In the genomic region with DNA sequence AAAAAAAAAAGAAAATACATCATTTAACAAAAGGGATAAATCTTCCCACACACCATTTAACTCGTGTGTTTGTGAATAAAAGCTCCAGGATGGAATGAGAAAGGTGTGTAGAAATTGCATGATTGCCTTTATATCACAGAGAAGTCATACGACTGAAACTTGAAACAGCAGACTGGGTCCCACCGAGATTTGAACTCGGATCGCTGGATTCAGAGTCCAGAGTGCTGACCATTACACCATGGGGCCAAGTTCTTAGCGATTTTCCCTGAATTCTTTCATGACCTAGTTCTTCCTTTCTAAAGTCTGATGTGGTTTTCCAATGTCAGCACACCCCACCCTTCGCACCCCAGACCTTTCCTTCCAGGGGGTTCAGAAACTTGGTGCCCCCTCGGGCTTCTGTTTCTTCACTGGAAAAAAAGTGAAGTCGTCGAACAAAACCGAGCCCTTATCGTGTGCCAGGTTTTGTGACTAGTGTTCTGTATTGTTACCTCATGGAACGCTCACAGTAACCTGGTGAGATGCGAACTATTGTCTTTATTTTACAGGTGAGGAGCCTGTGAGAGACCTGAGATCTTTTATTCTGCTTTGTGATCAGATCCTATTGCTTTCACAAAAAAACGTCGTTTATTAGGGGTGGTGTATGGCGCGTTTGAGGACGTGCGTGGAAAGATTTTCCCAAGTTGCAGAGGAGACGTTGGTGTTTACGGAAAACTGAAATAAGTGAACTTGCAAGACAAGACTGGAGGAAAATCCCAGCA, we compare ENCODE assay signal across 1 cellular context.
TF ChIP-seq lines count a peak whose summit lies in the region.

No MANE protein-coding gene starts in this region.

TF ChIP-seq in K562, 482 proteins besides CTCF, POLR2A, EP300 and RAD21 (continued from another document and continues in another):
- TF ChIP-seq TRIM24 (IDR thresholded peaks at IDR 0.05) (peak in 1 of 2 experiments; percentile 68; a peak in 1 of 4 replicates), NFATC3 (IDR thresholded peaks at IDR 0.05) (0 out of 2 replicates have a peak, but pooled peaks have one; percentile 21), TRIM28 (IDR thresholded peaks at IDR 0.05) (peak; percentile 17; the same call in 1 of the 2 replicates), TOE1 (IDR thresholded peaks at IDR 0.05; ENCODE audit: borderline replicate concordance) (peak; percentile 44; the same call in 1 of the 2 replicates), TOE1 (CRISPR knock-in tag; IDR thresholded peaks at IDR 0.05; ENCODE audit: borderline replicate concordance, low read depth) (no peak), RB1 (IDR thresholded peaks at IDR 0.05; ENCODE audit: low read depth) (peak; percentile 61; the same call in 1 of the 2 replicates), NCOA2 (IDR thresholded peaks at IDR 0.05; ENCODE audit: partially characterized antibody in 2 of 2) (peak in 1 of 2 experiments; percentile 89), LEF1 (IDR thresholded peaks at IDR 0.05) (0 out of 2 replicates have a peak, but pooled peaks have one; percentile 13), TARDBP (IDR thresholded peaks at IDR 0.05) (no peak; the same call in 1 of the 2 replicates), SIN3B (IDR thresholded peaks at IDR 0.05; ENCODE audit: low read depth) (0 out of 2 replicates have a peak, but pooled peaks have one; percentile 14), CC2D1A (IDR thresholded peaks at IDR 0.05) (0 out of 2 replicates have a peak, but pooled peaks have one; percentile 34), MAFG (tag; conservative IDR thresholded peaks at IDR 0.05) (peak; percentile 67), MXI1 (IDR thresholded peaks at IDR 0.05; ENCODE audit: low read depth, low read length) (no peak), ZBTB8A (IDR thresholded peaks at IDR 0.05; ENCODE audit: partially characterized antibody) (peak; percentile 72), RCOR1 (IDR thresholded peaks at IDR 0.05; ENCODE audit: borderline replicate concordance in 1 of 2, low read depth in 2 of 2, low read length in 2 of 2) (peak in 1 of 2 experiments; percentile 90; a peak in 2 of 4 replicates), ZNF316 (IDR thresholded peaks at IDR 0.05) (peak; percentile 23; the same call in 1 of the 2 replicates), ZBED1 (IDR thresholded peaks at IDR 0.05) (no peak)
- TF ChIP-seq, protein P1, sequence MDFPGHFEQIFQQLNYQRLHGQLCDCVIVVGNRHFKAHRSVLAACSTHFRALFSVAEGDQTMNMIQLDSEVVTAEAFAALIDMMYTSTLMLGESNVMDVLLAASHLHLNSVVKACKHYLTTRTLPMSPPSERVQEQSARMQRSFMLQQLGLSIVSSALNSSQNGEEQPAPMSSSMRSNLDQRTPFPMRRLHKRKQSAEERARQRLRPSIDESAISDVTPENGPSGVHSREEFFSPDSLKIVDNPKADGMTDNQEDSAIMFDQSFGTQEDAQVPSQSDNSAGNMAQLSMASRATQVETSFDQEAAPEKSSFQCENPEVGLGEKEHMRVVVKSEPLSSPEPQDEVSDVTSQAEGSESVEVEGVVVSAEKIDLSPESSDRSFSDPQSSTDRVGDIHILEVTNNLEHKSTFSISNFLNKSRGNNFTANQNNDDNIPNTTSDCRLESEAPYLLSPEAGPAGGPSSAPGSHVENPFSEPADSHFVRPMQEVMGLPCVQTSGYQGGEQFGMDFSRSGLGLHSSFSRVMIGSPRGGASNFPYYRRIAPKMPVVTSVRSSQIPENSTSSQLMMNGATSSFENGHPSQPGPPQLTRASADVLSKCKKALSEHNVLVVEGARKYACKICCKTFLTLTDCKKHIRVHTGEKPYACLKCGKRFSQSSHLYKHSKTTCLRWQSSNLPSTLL (IDR thresholded peaks at IDR 0.05), result peak; percentile 86
- TF ChIP-seq, protein P2, sequence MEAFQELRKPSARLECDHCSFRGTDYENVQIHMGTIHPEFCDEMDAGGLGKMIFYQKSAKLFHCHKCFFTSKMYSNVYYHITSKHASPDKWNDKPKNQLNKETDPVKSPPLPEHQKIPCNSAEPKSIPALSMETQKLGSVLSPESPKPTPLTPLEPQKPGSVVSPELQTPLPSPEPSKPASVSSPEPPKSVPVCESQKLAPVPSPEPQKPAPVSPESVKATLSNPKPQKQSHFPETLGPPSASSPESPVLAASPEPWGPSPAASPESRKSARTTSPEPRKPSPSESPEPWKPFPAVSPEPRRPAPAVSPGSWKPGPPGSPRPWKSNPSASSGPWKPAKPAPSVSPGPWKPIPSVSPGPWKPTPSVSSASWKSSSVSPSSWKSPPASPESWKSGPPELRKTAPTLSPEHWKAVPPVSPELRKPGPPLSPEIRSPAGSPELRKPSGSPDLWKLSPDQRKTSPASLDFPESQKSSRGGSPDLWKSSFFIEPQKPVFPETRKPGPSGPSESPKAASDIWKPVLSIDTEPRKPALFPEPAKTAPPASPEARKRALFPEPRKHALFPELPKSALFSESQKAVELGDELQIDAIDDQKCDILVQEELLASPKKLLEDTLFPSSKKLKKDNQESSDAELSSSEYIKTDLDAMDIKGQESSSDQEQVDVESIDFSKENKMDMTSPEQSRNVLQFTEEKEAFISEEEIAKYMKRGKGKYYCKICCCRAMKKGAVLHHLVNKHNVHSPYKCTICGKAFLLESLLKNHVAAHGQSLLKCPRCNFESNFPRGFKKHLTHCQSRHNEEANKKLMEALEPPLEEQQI (IDR thresholded peaks at IDR 0.05), result peak; percentile 81
- TF ChIP-seq, protein P3, sequence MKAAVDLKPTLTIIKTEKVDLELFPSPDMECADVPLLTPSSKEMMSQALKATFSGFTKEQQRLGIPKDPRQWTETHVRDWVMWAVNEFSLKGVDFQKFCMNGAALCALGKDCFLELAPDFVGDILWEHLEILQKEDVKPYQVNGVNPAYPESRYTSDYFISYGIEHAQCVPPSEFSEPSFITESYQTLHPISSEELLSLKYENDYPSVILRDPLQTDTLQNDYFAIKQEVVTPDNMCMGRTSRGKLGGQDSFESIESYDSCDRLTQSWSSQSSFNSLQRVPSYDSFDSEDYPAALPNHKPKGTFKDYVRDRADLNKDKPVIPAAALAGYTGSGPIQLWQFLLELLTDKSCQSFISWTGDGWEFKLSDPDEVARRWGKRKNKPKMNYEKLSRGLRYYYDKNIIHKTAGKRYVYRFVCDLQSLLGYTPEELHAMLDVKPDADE (conservative IDR thresholded peaks at IDR 0.05; ENCODE audit: control insufficient read depth, low read depth, low read length), result peak; percentile 89; the same call in 1 of the 2 replicates
- TF ChIP-seq, protein P4, sequence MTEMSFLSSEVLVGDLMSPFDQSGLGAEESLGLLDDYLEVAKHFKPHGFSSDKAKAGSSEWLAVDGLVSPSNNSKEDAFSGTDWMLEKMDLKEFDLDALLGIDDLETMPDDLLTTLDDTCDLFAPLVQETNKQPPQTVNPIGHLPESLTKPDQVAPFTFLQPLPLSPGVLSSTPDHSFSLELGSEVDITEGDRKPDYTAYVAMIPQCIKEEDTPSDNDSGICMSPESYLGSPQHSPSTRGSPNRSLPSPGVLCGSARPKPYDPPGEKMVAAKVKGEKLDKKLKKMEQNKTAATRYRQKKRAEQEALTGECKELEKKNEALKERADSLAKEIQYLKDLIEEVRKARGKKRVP (CRISPR knock-in tag; IDR thresholded peaks at IDR 0.05), result 0 out of 2 replicates have a peak, but pooled peaks have one; percentile 7
- TF ChIP-seq, protein P5, sequence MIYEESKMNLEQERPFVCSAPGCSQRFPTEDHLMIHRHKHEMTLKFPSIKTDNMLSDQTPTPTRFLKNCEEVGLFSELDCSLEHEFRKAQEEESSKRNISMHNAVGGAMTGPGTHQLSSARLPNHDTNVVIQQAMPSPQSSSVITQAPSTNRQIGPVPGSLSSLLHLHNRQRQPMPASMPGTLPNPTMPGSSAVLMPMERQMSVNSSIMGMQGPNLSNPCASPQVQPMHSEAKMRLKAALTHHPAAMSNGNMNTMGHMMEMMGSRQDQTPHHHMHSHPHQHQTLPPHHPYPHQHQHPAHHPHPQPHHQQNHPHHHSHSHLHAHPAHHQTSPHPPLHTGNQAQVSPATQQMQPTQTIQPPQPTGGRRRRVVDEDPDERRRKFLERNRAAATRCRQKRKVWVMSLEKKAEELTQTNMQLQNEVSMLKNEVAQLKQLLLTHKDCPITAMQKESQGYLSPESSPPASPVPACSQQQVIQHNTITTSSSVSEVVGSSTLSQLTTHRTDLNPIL (CRISPR knock-in tag; IDR thresholded peaks at IDR 0.05), result no peak
- TF ChIP-seq, protein P6, sequence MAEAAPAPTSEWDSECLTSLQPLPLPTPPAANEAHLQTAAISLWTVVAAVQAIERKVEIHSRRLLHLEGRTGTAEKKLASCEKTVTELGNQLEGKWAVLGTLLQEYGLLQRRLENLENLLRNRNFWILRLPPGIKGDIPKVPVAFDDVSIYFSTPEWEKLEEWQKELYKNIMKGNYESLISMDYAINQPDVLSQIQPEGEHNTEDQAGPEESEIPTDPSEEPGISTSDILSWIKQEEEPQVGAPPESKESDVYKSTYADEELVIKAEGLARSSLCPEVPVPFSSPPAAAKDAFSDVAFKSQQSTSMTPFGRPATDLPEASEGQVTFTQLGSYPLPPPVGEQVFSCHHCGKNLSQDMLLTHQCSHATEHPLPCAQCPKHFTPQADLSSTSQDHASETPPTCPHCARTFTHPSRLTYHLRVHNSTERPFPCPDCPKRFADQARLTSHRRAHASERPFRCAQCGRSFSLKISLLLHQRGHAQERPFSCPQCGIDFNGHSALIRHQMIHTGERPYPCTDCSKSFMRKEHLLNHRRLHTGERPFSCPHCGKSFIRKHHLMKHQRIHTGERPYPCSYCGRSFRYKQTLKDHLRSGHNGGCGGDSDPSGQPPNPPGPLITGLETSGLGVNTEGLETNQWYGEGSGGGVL (CRISPR knock-in tag; IDR thresholded peaks at IDR 0.05), result no peak
- TF ChIP-seq, protein P7, sequence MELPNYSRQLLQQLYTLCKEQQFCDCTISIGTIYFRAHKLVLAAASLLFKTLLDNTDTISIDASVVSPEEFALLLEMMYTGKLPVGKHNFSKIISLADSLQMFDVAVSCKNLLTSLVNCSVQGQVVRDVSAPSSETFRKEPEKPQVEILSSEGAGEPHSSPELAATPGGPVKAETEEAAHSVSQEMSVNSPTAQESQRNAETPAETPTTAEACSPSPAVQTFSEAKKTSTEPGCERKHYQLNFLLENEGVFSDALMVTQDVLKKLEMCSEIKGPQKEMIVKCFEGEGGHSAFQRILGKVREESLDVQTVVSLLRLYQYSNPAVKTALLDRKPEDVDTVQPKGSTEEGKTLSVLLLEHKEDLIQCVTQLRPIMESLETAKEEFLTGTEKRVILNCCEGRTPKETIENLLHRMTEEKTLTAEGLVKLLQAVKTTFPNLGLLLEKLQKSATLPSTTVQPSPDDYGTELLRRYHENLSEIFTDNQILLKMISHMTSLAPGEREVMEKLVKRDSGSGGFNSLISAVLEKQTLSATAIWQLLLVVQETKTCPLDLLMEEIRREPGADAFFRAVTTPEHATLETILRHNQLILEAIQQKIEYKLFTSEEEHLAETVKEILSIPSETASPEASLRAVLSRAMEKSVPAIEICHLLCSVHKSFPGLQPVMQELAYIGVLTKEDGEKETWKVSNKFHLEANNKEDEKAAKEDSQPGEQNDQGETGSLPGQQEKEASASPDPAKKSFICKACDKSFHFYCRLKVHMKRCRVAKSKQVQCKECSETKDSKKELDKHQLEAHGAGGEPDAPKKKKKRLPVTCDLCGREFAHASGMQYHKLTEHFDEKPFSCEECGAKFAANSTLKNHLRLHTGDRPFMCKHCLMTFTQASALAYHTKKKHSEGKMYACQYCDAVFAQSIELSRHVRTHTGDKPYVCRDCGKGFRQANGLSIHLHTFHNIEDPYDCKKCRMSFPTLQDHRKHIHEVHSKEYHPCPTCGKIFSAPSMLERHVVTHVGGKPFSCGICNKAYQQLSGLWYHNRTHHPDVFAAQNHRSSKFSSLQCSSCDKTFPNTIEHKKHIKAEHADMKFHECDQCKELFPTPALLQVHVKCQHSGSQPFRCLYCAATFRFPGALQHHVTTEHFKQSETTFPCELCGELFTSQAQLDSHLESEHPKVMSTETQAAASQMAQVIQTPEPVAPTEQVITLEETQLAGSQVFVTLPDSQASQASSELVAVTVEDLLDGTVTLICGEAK (IDR thresholded peaks at IDR 0.05), result peak; percentile 79
- TF ChIP-seq, protein P7 (CRISPR knock-in tag; IDR thresholded peaks at IDR 0.05), result no peak
